Comparison of ENCODE assay signal across 1 cellular context in genomic region chr2:28338754-28339325, GRCh38.
TF ChIP-seq lines count a peak whose summit lies in the region.

No MANE protein-coding gene starts in this region.

TF ChIP-seq in endothelial cell of umbilical vein, 7 proteins besides CTCF, POLR2A, EP300 and RAD21:
- TF ChIP-seq EZH2 (IDR thresholded peaks at IDR 0.05; ENCODE audit: borderline replicate concordance, low read depth, low read length, severe bottlenecking) (no peak), GATA2 (IDR thresholded peaks at IDR 0.05; ENCODE audit: insufficient read depth, insufficient read length, low read depth, low read length) (no peak), POLR2AphosphoS5 (IDR thresholded peaks at IDR 0.05; ENCODE audit: insufficient read depth, low read depth, low read length) (no peak), FOS (IDR thresholded peaks at IDR 0.05; ENCODE audit: borderline replicate concordance, insufficient read depth, low read length) (no peak), MAX (IDR thresholded peaks at IDR 0.05; ENCODE audit: insufficient read depth, insufficient read length) (no peak), MYC (IDR thresholded peaks at IDR 0.05; ENCODE audit: low read depth, low read length) (no peak), JUN (IDR thresholded peaks at IDR 0.05; ENCODE audit: borderline replicate concordance, insufficient read depth, insufficient read length, low read depth) (no peak)
